In genomic region chr1:234660536-234661133, GRCh38 we compare ENCODE assay signal across 1 cellular context.
TF ChIP-seq lines count a peak whose summit lies in the region.

No MANE protein-coding gene starts in this region.

TF ChIP-seq in IMR-90, 13 proteins besides CTCF, POLR2A, EP300 and RAD21 (continued from another document):
- no peak for TF ChIP-seq CEBPB (IDR thresholded peaks at IDR 0.05; ENCODE audit: low read depth, low read length)
- TF ChIP-seq RCOR1 (IDR thresholded peaks at IDR 0.05; ENCODE audit: insufficient replicate concordance, low read length): no peak
- TF ChIP-seq SMC3 (IDR thresholded peaks at IDR 0.05; ENCODE audit: low read depth, low read length): no peak
- TF ChIP-seq BHLHE40 (IDR thresholded peaks at IDR 0.05; ENCODE audit: low read depth, low read length): no peak
- no peak for TF ChIP-seq RFX5 (IDR thresholded peaks at IDR 0.05; ENCODE audit: low read depth, low read length)
